Comparison of ENCODE assay signal across 16 cellular contexts in genomic region chr1:77336730-77337129, GRCh38. TPM values are rescaled to one million over a fixed set of nuclear protein-coding genes. Genes with fewer than 3 reads are reported as not detected.
DNase-seq lines count a peak whose midpoint lies in the region; FAIRE-seq and TF ChIP-seq lines count a peak whose summit lies in the region.
"Had no signal": no experiment of that assay in that cellular context is flagged by ENCODE, and none has a peak within 500 bp of the region (broad histone marks: within the 10 kb centered on the region; RNA-seq: fewer than 3 reads in every experiment).

No MANE protein-coding gene starts in this region.

- H3K4me1 Mint-ChIP-seq in osteocyte (ENCODE audit: unreplicated experiment): peaks cover 8% of the 10 kb centered on the region

- H3K9me3 Mint-ChIP-seq in osteocyte (ENCODE audit: unreplicated experiment): peaks cover 16% of the 10 kb centered on the region
- H3K9me3 Mint-ChIP-seq: GM23338, H9 had no signal

- H3K4me3 Mint-ChIP-seq in osteocyte (ENCODE audit: unreplicated experiment): no peak overlapping the region
- H3K4me3 Mint-ChIP-seq: CD4-positive, CD25-positive, alpha-beta regulatory T cell; CD8-positive, alpha-beta T cell; GM23338; H9 had no signal

- no peaks in the 10 kb centered on the region for H3K27me3 Mint-ChIP-seq in osteocyte (ENCODE audit: unreplicated experiment)

- DNase-seq in fibroblast of peridontal ligament (ENCODE audit: extremely low read depth) (peak; percentile 25), osteocyte (ENCODE audit: extremely low spot score, unreplicated experiment) (no peak), BE2C (no peak), frontal cortex (ENCODE audit: low spot score in 2 of 2) (no peak), T-helper 2 cell (no peak)
- DNase-seq: Caco-2; CD4-positive, CD25-positive, alpha-beta regulatory T cell; CD8-positive, alpha-beta T cell; DMS153; DND-41; H9 had no signal

- FAIRE-seq in frontal cortex (lab: Jason Lieb, UNC): no peak
- FAIRE-seq: GM12892, GM19239 had no signal

- peak overlapping the region; percentile 45 for H3K27ac Mint-ChIP-seq in osteocyte (ENCODE audit: unreplicated experiment)
- H3K27ac Mint-ChIP-seq: CD4-positive, CD25-positive, alpha-beta regulatory T cell; CD8-positive, alpha-beta T cell; GM23338; H9 had no signal

- TF ChIP-seq CTCF in VCaP (conservative IDR thresholded peaks at IDR 0.05) (no peak), osteocyte (IDR thresholded peaks at IDR 0.05) (no peak), BE2C (IDR thresholded peaks at IDR 0.05; ENCODE audit: low read depth, low read length) (no peak)

- H3K36me3 Mint-ChIP-seq in osteocyte (ENCODE audit: unreplicated experiment): peaks cover 16% of the 10 kb centered on the region

- no peaks in the 10 kb centered on the region for H3K36me3 ChIP-seq in BE2C
- H3K36me3 ChIP-seq: BLaER1 had no signal

- H3K27me3 ChIP-seq in BE2C: no peaks in the 10 kb centered on the region
- H3K27me3 ChIP-seq: BLaER1 had no signal

- H3K9me3 ChIP-seq in BE2C: no peaks in the 10 kb centered on the region
- H3K9me3 ChIP-seq: BLaER1, Caco-2 had no signal

- no peaks in the 10 kb centered on the region for H3K4me1 ChIP-seq in BE2C
- H3K4me1 ChIP-seq: BLaER1, Caco-2 had no signal

- H3K27ac ChIP-seq in VCaP: peak overlapping the region; percentile 61
- H3K27ac ChIP-seq: BLaER1 had no signal

- no peak overlapping the region for H3K4me3 ChIP-seq in BE2C (ENCODE audit: low read depth, low read length)
- H3K4me3 ChIP-seq: BLaER1, GM23338 had no signal

RNA-seq across cellular contexts. Expression of gene AK5, which starts 54.9 kb away (rescaled TPM):
- 31.5 and 38.1 TPM in 2 replicates for total RNA-seq in osteocyte
- polyA plus RNA-seq in BE2C (2012; ENCODE audit: insufficient read depth, insufficient read length, low read depth): 2.5 TPM
- 40.4 TPM for total RNA-seq in frontal cortex
- total RNA-seq: Caco-2 had no signal
